8 cellular contexts compared by ENCODE assay signal in genomic region chr12:400828-401227, GRCh38. TPM values are rescaled to one million over a fixed set of nuclear protein-coding genes. Genes with fewer than 3 reads are reported as not detected.
DNase-seq lines count a peak whose midpoint lies in the region; ATAC-seq, FAIRE-seq and TF ChIP-seq lines count a peak whose summit lies in the region.

No MANE protein-coding gene starts in this region.

- peak overlapping the region; percentile 96 for H3K9ac ChIP-seq in ES-I3 (ENCODE audit: low read depth, low read length)

- intact Hi-C loops in OCI-LY7 (cut with micrococcal nuclease; ENCODE audit: unreplicated experiment): loop anchor here (1.0 kb wide), 1 partner anchor 12 kb away; the partner anchor contains the start of gene KDM5A
- intact Hi-C loops in posterior vena cava (cut with DNase I): no loop called here

- H3K4me3 ChIP-seq in OCI-LY7 (ENCODE audit: low read depth, low read length, poor library complexity, severe bottlenecking) (peak overlapping the region; percentile 95), fibroblast of the aortic adventitia (ENCODE audit: low read depth, low read length) (peak overlapping the region; percentile 77), retinal pigment epithelial cell (ENCODE audit: low read length) (peak overlapping the region; percentile 83)

- TF ChIP-seq CTCF in OCI-LY7 (conservative IDR thresholded peaks at IDR 0.05; ENCODE audit: low read length) (no peak), fibroblast of the aortic adventitia (IDR thresholded peaks at IDR 0.05; ENCODE audit: insufficient read depth, low read length) (no peak), retinal pigment epithelial cell (conservative IDR thresholded peaks at IDR 0.05; ENCODE audit: low read depth, low read length) (no peak)

- TSS peak; percentile 46 for BruUV-seq in OCI-LY7 (replicated peaks; lab: Mats Ljungman, UMichigan)

- H3K79me2 ChIP-seq in OCI-LY7 (ENCODE audit: insufficient read depth, low read depth, low read length): peaks cover 20% of the 10 kb centered on the region; the same call in 1 of the 2 replicates

- no peaks in the 10 kb centered on the region for H3K9me3 ChIP-seq in ES-I3 (ENCODE audit: control insufficient read depth, insufficient read depth, low read length)
- no peaks in the 10 kb centered on the region for H3K9me3 ChIP-seq in OCI-LY7 (ENCODE audit: low read length)

- H2AFZ ChIP-seq in OCI-LY7 (ENCODE audit: low read length): peak overlapping the region; percentile 95

- DNase-seq in OCI-LY7 (ENCODE audit: low spot score): no peak
- no peak for DNase-seq in fibroblast of the aortic adventitia (ENCODE audit: low read depth)
- no peak for DNase-seq in retinal pigment epithelial cell (ENCODE audit: low read depth)
- no peak for DNase-seq in activated naive CD4-positive, alpha-beta T cell treated with anti-CD3 and anti-CD28 coated beads, Interleukin-2, amount 50 U/mL, for 16 hours
- DNase-seq in GM19239 (ENCODE audit: insufficient read length, low spot score): no peak
- DNase-seq in posterior vena cava (ENCODE audit: low spot score): no peak

- POLR2A ChIA-PET in OCI-LY7 (lab: Charles Lee): interaction anchor here (0.6 to 1.8 kb wide), 8 partner anchors 11 to 350 kb away, joined by 3 to 43 read pairs (median 3); partner anchors contain the start of gene KDM5A

- no peaks in the 10 kb centered on the region for H3K9me2 ChIP-seq in OCI-LY7 (ENCODE audit: insufficient read depth, low read length)

- CTCF ChIA-PET in OCI-LY7 (lab: Charles Lee; ENCODE audit: unreplicated experiment): interaction anchor here (0.7 to 1.2 kb wide), 3 partner anchors 11 to 153 kb away, joined by 3 to 4 read pairs (median 3); no protein-coding TSS in a partner anchor

- H3K4me1 ChIP-seq in ES-I3 (ENCODE audit: insufficient read depth, low read length) (peaks cover 4% of the 10 kb centered on the region; the same call in 1 of the 2 replicates), OCI-LY7 (ENCODE audit: insufficient read depth, low read length, poor library complexity, severe bottlenecking) (peaks cover 14% of the 10 kb centered on the region)

- no peak overlapping the region for H3K27ac ChIP-seq in OCI-LY7 (ENCODE audit: low read depth, low read length, poor library complexity, severe bottlenecking)

- peak overlapping the region; percentile 84 for H3K4me2 ChIP-seq in OCI-LY7 (ENCODE audit: low read length)

- H4K20me1 ChIP-seq in OCI-LY7 (ENCODE audit: insufficient read depth, low read length): no peaks in the 10 kb centered on the region

- no peaks in the 10 kb centered on the region for H3K36me3 ChIP-seq in ES-I3 (ENCODE audit: insufficient read depth, low read length)
- no peaks in the 10 kb centered on the region for H3K36me3 ChIP-seq in OCI-LY7 (ENCODE audit: insufficient read depth, low read length)

- no peak for ATAC-seq in HG03469 (IDR thresholded peaks at IDR 0.05; ENCODE audit: unreplicated experiment)

- FAIRE-seq in GM19239 (lab: Jason Lieb, UNC): no peak

RNA-seq across cellular contexts. Expression of gene CCDC77, which starts 0.6 kb away (rescaled TPM):
- total RNA-seq in OCI-LY7 (2014; rRNA removed; shearing (Covaris generic)): 21.2 and 22.5 TPM in 2 replicates
- total RNA-seq in OCI-LY7 (2022) (22.2 and 30.7 TPM in 2 replicates), fibroblast of the aortic adventitia (ENCODE audit: low replicate concordance) (15.4 and 20.1 TPM in 2 replicates), posterior vena cava (1 to 10 TPM; 4.8 to 4.9 TPM)

RNA-seq across cellular contexts. Expression of gene KDM5A, which starts 11.7 kb away (rescaled TPM):
- 39.6 and 48.8 TPM in 2 replicates for total RNA-seq in OCI-LY7 (2014; rRNA removed; shearing (Covaris generic))
- total RNA-seq in OCI-LY7 (2022) (73.0 and 88.8 TPM in 2 replicates), fibroblast of the aortic adventitia (ENCODE audit: low replicate concordance) (46.2 and 122 TPM in 2 replicates), posterior vena cava (10 to 100 TPM; 48.1 to 50.1 TPM)

RNA-seq across cellular contexts. Expression of gene B4GALNT3, which starts 58.9 kb away (rescaled TPM):
- 3.2 and 3.4 TPM in 2 replicates for total RNA-seq in OCI-LY7 (2014; rRNA removed; shearing (Covaris generic))
- 5.0 and 5.4 TPM in 2 replicates for total RNA-seq in OCI-LY7 (2022)
- total RNA-seq in fibroblast of the aortic adventitia (ENCODE audit: low replicate concordance): 0.09 and 0.16 TPM in 2 replicates
- 1 to 10 TPM; 3.5 to 5.0 TPM for total RNA-seq in posterior vena cava
